ENCODE assay signal across 26 cellular contexts in genomic region chr9:4020747-4021296, GRCh38.
DNase-seq lines count a peak whose midpoint lies in the region; ATAC-seq and TF ChIP-seq lines count a peak whose summit lies in the region.
"Had no signal": no experiment of that assay in that cellular context is flagged by ENCODE, and none has a peak within 500 bp of the region (broad histone marks: within the 10 kb centered on the region; RNA-seq: fewer than 3 reads in every experiment).

No MANE protein-coding gene starts in this region.

- no peak overlapping the region for H2BK12ac ChIP-seq in mesenchymal stem cell (ENCODE audit: low read length in 2 of 2)

- H3K36me3 ChIP-seq in mesenchymal stem cell (ENCODE audit: control insufficient read depth in 1 of 2, insufficient read depth in 2 of 2, low read depth in 1 of 2, low read length in 2 of 2): no peaks in the 10 kb centered on the region
- H3K36me3 ChIP-seq: BLaER1, heart left ventricle, thyroid gland had no signal

- H3K4me2 ChIP-seq in mesenchymal stem cell (ENCODE audit: low read length, poor library complexity, severe bottlenecking): no peak overlapping the region
- H3K4me2 ChIP-seq: BLaER1 had no signal

- H3K4me3 ChIP-seq in mesenchymal stem cell (ENCODE audit: insufficient read depth in 1 of 2, low read depth in 1 of 2, low read length in 2 of 2): no peak overlapping the region
- H3K4me3 ChIP-seq: BLaER1, heart left ventricle, thyroid gland had no signal

- H2AK5ac ChIP-seq in mesenchymal stem cell (ENCODE audit: low read length, severe bottlenecking): peak overlapping the region; percentile 39

- ATAC-seq in activated CD4-positive, alpha-beta T cell treated with anti-CD3 and anti-CD28 coated beads for 36 hours: peak; percentile 19
- ATAC-seq in omental fat pad (ENCODE audit: low FRiP score): no peak
- ATAC-seq: activated CD8-positive, alpha-beta T cell treated with anti-CD3 and anti-CD28 coated beads, Interleukin-2, amount 10 ng/mL, durations not matched to agents 7 days and 5 days; left colon had no signal

- no peak overlapping the region for H3K4ac ChIP-seq in mesenchymal stem cell (ENCODE audit: low read depth in 1 of 2, low read length in 2 of 2)

- no peak overlapping the region for H2BK5ac ChIP-seq in mesenchymal stem cell (ENCODE audit: low read depth, low read length, poor library complexity, severe bottlenecking)

- no peaks in the 10 kb centered on the region for H3K36me3 Mint-ChIP-seq in activated CD4-positive, alpha-beta T cell treated with anti-CD3 and anti-CD28 coated beads for 36 hours (ENCODE audit: low read depth)
- H3K36me3 Mint-ChIP-seq in activated CD4-positive, alpha-beta T cell treated with anti-CD3 and anti-CD28 coated beads, Interleukin-2, amount 10 ng/mL, durations not matched to agents 24 days and 14 days (ENCODE audit: low read depth): no peaks in the 10 kb centered on the region
- H3K36me3 Mint-ChIP-seq: naive B cell had no signal

- no peaks in the 10 kb centered on the region for H3K9me3 ChIP-seq in mesenchymal stem cell (ENCODE audit: control insufficient read depth, low read length)
- H3K9me3 ChIP-seq: BLaER1, Caco-2, heart left ventricle, thyroid gland had no signal

- DNase-seq in activated CD4-positive, alpha-beta T cell treated with anti-CD3 and anti-CD28 coated beads for 36 hours: no peak
- DNase-seq in activated CD4-positive, alpha-beta T cell treated with anti-CD3 and anti-CD28 coated beads, Interleukin-2, amount 10 ng/mL, durations not matched to agents 24 days and 14 days: no peak
- DNase-seq in NCI-H187 (lab: John Stamatoyannopoulos, UW) (peak; percentile 35 to 60), SK-N-DZ (ENCODE audit: low spot score) (peak; percentile 18), mesenchymal stem cell (peak; percentile 14), omental fat pad (ENCODE audit: low spot score) (no peak), HEK293T (ENCODE audit: extremely low spot score) (no peak)
- no peak for DNase-seq in stimulated activated CD4-positive, alpha-beta T cell treated with anti-CD3 and anti-CD28 coated beads, Interleukin-1b, Interleukin-23, amount 100 ng/mL, for 48 hours
- DNase-seq: activated CD4-positive, CD25-positive, alpha-beta regulatory T cell treated with anti-CD3 and anti-CD28 coated beads, Interleukin-2, amount 50 U/mL, for 72 hours; activated CD8-positive, alpha-beta T cell treated with anti-CD3 and anti-CD28 coated beads, Interleukin-2, amount 10 ng/mL, durations not matched to agents 7 days and 5 days; activated gamma-delta T cell treated with Interleukin-2 at 50 U/mL for 16 hours; activated T-cell treated with anti-CD3 and anti-CD28 coated beads for 4 hours; Caco-2; effector CD8-positive, alpha-beta T cell; erythroblast; H9; heart left ventricle; left colon; naive B cell; NCI-H1105; NCI-H2081 treated with DMSO at 0.1 percent for 48 hours; NCI-H524 treated with DMSO at 0.1 percent for 48 hours had no signal

- intact Hi-C loops in activated CD4-positive, alpha-beta T cell treated with anti-CD3 and anti-CD28 coated beads for 36 hours (cut with DNase I, micrococcal nuclease): no loop called here
- intact Hi-C loops in activated CD4-positive, alpha-beta T cell treated with anti-CD3 and anti-CD28 coated beads, Interleukin-2, amount 10 ng/mL, durations not matched to agents 24 days and 14 days (cut with micrococcal nuclease): loop anchor here (10.0 kb wide), 1 partner anchor 286 kb away; no protein-coding TSS in a partner anchor

- H3K14ac ChIP-seq in mesenchymal stem cell (ENCODE audit: low read length in 2 of 2): no peak overlapping the region

- peaks cover 18% of the 10 kb centered on the region for H3K79me1 ChIP-seq in mesenchymal stem cell (replicated peaks; ENCODE audit: low read length, poor library complexity, severe bottlenecking)

- no peak overlapping the region for H3K27ac ChIP-seq in mesenchymal stem cell (ENCODE audit: low read length, poor library complexity, severe bottlenecking)
- H3K27ac ChIP-seq: BLaER1, heart left ventricle, HL-60, thyroid gland had no signal

- POLR2A ChIA-PET in activated CD4-positive, alpha-beta T cell treated with anti-CD3 and anti-CD28 coated beads for 36 hours (lab: Charles Lee): no interaction called here
- POLR2A ChIA-PET in HEK293T (lab: Yijun Ruan, JAX): no interaction called here

- no peak overlapping the region for H3K18ac ChIP-seq in mesenchymal stem cell (ENCODE audit: low read depth in 1 of 2, low read length in 2 of 2)

- H3K23ac ChIP-seq in mesenchymal stem cell (ENCODE audit: low read length in 2 of 2): no peak overlapping the region

- H3K4me1 ChIP-seq in mesenchymal stem cell (ENCODE audit: control insufficient read depth, insufficient read depth, low read depth, low read length): peaks cover 4% of the 10 kb centered on the region
- H3K4me1 ChIP-seq: Caco-2, heart left ventricle had no signal

- 68% methylated on average over 5 of the region's 5 CpGs for WGBS in mesenchymal stem cell

- no peaks in the 10 kb centered on the region for H3K27me3 ChIP-seq in mesenchymal stem cell (ENCODE audit: control insufficient read depth in 1 of 2, insufficient read depth in 1 of 2, low read length in 2 of 2)
- H3K27me3 ChIP-seq: BLaER1, heart left ventricle, thyroid gland had no signal

- no peaks in the 10 kb centered on the region for H3K9me3 Mint-ChIP-seq in activated CD4-positive, alpha-beta T cell treated with anti-CD3 and anti-CD28 coated beads for 36 hours (ENCODE audit: low read depth)
- H3K9me3 Mint-ChIP-seq in activated CD4-positive, alpha-beta T cell treated with anti-CD3 and anti-CD28 coated beads, Interleukin-2, amount 10 ng/mL, durations not matched to agents 24 days and 14 days: no peaks in the 10 kb centered on the region
- H3K9me3 Mint-ChIP-seq: H9; naive B cell; stimulated activated naive CD8-positive, alpha-beta T cell treated with anti-CD3 and anti-CD28 coated beads, Interleukin-15, Interleukin-2, amounts not matched to agents 100 ng/mL and 50 ng/mL, for 24 hours had no signal

- CTCF ChIA-PET in activated CD4-positive, alpha-beta T cell treated with anti-CD3 and anti-CD28 coated beads for 36 hours (lab: Charles Lee): interaction anchor here (0.6 to 1.7 kb wide), 3 partner anchors 9 to 153 kb away, joined by 3 to 4 read pairs (median 3); no protein-coding TSS in a partner anchor
- CTCF ChIA-PET in HEK293T (lab: Yijun Ruan, JAX): no interaction called here

- no peak for TF ChIP-seq CTCF in omental fat pad (IDR thresholded peaks at IDR 0.05)

- no peak overlapping the region for H4K91ac ChIP-seq in mesenchymal stem cell (ENCODE audit: low read length)

- no peak overlapping the region for H3K27ac Mint-ChIP-seq in activated CD4-positive, alpha-beta T cell treated with anti-CD3 and anti-CD28 coated beads for 36 hours
- H3K27ac Mint-ChIP-seq in activated CD4-positive, alpha-beta T cell treated with anti-CD3 and anti-CD28 coated beads, Interleukin-2, amount 10 ng/mL, durations not matched to agents 24 days and 14 days: no peak overlapping the region
- H3K27ac Mint-ChIP-seq: activated CD8-positive, alpha-beta T cell treated with anti-CD3 and anti-CD28 coated beads, Interleukin-2, amount 10 ng/mL, durations not matched to agents 7 days and 5 days; H9; naive B cell; stimulated activated naive CD8-positive, alpha-beta T cell treated with anti-CD3 and anti-CD28 coated beads, Interleukin-15, Interleukin-2, amounts not matched to agents 100 ng/mL and 50 ng/mL, for 24 hours had no signal

- no peak overlapping the region for H4K8ac ChIP-seq in mesenchymal stem cell (ENCODE audit: low read length)

- no peak overlapping the region for H3K4me3 Mint-ChIP-seq in activated CD4-positive, alpha-beta T cell treated with anti-CD3 and anti-CD28 coated beads for 36 hours
- H3K4me3 Mint-ChIP-seq in activated CD4-positive, alpha-beta T cell treated with anti-CD3 and anti-CD28 coated beads, Interleukin-2, amount 10 ng/mL, durations not matched to agents 24 days and 14 days: no peak overlapping the region
- H3K4me3 Mint-ChIP-seq: activated CD8-positive, alpha-beta T cell treated with anti-CD3 and anti-CD28 coated beads, Interleukin-2, amount 10 ng/mL, durations not matched to agents 7 days and 5 days; H9; naive B cell; stimulated activated naive CD8-positive, alpha-beta T cell treated with anti-CD3 and anti-CD28 coated beads, Interleukin-15, Interleukin-2, amounts not matched to agents 100 ng/mL and 50 ng/mL, for 24 hours had no signal

- no peaks in the 10 kb centered on the region for H3K4me1 Mint-ChIP-seq in activated CD4-positive, alpha-beta T cell treated with anti-CD3 and anti-CD28 coated beads for 36 hours
- peaks cover 3% of the 10 kb centered on the region for H3K4me1 Mint-ChIP-seq in activated CD4-positive, alpha-beta T cell treated with anti-CD3 and anti-CD28 coated beads, Interleukin-2, amount 10 ng/mL, durations not matched to agents 24 days and 14 days
- H3K4me1 Mint-ChIP-seq: naive B cell had no signal

- H2AFZ ChIP-seq in mesenchymal stem cell (ENCODE audit: low read depth, low read length): no peak overlapping the region

- H2BK15ac ChIP-seq in mesenchymal stem cell (ENCODE audit: low read depth, poor library complexity, severe bottlenecking): no peak overlapping the region

- H3K9ac ChIP-seq in mesenchymal stem cell (ENCODE audit: low read length): no peak overlapping the region
- H3K9ac ChIP-seq: BLaER1 had no signal

- peaks cover 2% of the 10 kb centered on the region for H3K27me3 Mint-ChIP-seq in activated CD4-positive, alpha-beta T cell treated with anti-CD3 and anti-CD28 coated beads for 36 hours
- peaks cover 8% of the 10 kb centered on the region for H3K27me3 Mint-ChIP-seq in activated CD4-positive, alpha-beta T cell treated with anti-CD3 and anti-CD28 coated beads, Interleukin-2, amount 10 ng/mL, durations not matched to agents 24 days and 14 days
- H3K27me3 Mint-ChIP-seq: naive B cell; stimulated activated naive CD8-positive, alpha-beta T cell treated with anti-CD3 and anti-CD28 coated beads, Interleukin-15, Interleukin-2, amounts not matched to agents 100 ng/mL and 50 ng/mL, for 24 hours had no signal

- H2BK120ac ChIP-seq in mesenchymal stem cell (ENCODE audit: low read depth, low read length): no peak overlapping the region

TF ChIP-seq in HEK293T, 16 proteins besides CTCF, POLR2A, EP300 and RAD21 (continues in another document):
- TF ChIP-seq ARNT (IDR thresholded peaks at IDR 0.05) (no peak), FOXA1 (IDR thresholded peaks at IDR 0.05) (no peak), HDGF (IDR thresholded peaks at IDR 0.05; ENCODE audit: borderline replicate concordance) (no peak), NFRKB (IDR thresholded peaks at IDR 0.05) (no peak), ZNF384 (IDR thresholded peaks at IDR 0.05) (no peak), L3MBTL2 (conservative IDR thresholded peaks at IDR 0.05) (no peak), SUZ12 (IDR thresholded peaks at IDR 0.05) (no peak), ELF4 (IDR thresholded peaks at IDR 0.05) (no peak), CTBP1 (IDR thresholded peaks at IDR 0.05; ENCODE audit: borderline replicate concordance) (no peak), FOXK2 (IDR thresholded peaks at IDR 0.05) (no peak), FOXM1 (IDR thresholded peaks at IDR 0.05; ENCODE audit: borderline replicate concordance) (no peak)

Comparison
In these comparisons a context has a peak if more than half of its experiments do, and no peak if none do; other contexts are left out.
1. DNase-seq: peak in NCI-H187 (2 of 2), SK-N-DZ (single experiment) and mesenchymal stem cell (single experiment); none in activated CD4-positive, alpha-beta T cell treated with anti-CD3 and anti-CD28 coated beads for 36 hours (single experiment), activated CD4-positive, alpha-beta T cell treated with anti-CD3 and anti-CD28 coated beads, Interleukin-2, amount 10 ng/mL, durations not matched to agents 24 days and 14 days (single experiment), omental fat pad (single experiment), stimulated activated CD4-positive, alpha-beta T cell treated with anti-CD3 and anti-CD28 coated beads, Interleukin-1b, Interleukin-23, amount 100 ng/mL, for 48 hours (single experiment) and HEK293T (single experiment).